ENCODE assay signal across 8 cellular contexts in genomic region chr22:38228873-38229740, GRCh38. TPM values are rescaled to one million over a fixed set of nuclear protein-coding genes. Genes with fewer than 3 reads are reported as not detected.
DNase-seq lines count a peak whose midpoint lies in the region; ATAC-seq lines count a peak whose summit lies in the region.
"Had no signal": no experiment of that assay in that cellular context is flagged by ENCODE, and none has a peak within 500 bp of the region (broad histone marks: within the 10 kb centered on the region; RNA-seq: fewer than 3 reads in every experiment).

No MANE protein-coding gene starts in this region.

- intact Hi-C loops in left cardiac atrium (cut with DNase I): no loop called here

- H3K79me1 ChIP-seq in mesendoderm (ENCODE audit: low read length): no peaks in the 10 kb centered on the region

- no peak overlapping the region for H3K4me2 ChIP-seq in mesendoderm (ENCODE audit: low read length)

- no peaks in the 10 kb centered on the region for H3K9me3 Mint-ChIP-seq in activated CD8-positive, alpha-beta T cell treated with anti-CD3 and anti-CD28 coated beads, Interleukin-2, amount 10 ng/mL, durations not matched to agents 7 days and 5 days (ENCODE audit: insufficient read depth)
- H3K9me3 Mint-ChIP-seq in stimulated activated naive CD8-positive, alpha-beta T cell treated with anti-CD3 and anti-CD28 coated beads, Interleukin-15, amount 100 ng/mL, for 72 hours: no peaks in the 10 kb centered on the region

- no peak overlapping the region for H4K8ac ChIP-seq in mesendoderm (ENCODE audit: low read depth, low read length)

- H3K27ac Mint-ChIP-seq in activated CD8-positive, alpha-beta T cell treated with anti-CD3 and anti-CD28 coated beads, Interleukin-2, amount 10 ng/mL, durations not matched to agents 7 days and 5 days: peak overlapping the region; percentile 48
- peak overlapping the region; percentile 52 to 74 for H3K27ac Mint-ChIP-seq in stimulated activated naive CD8-positive, alpha-beta T cell treated with anti-CD3 and anti-CD28 coated beads, Interleukin-15, amount 100 ng/mL, for 72 hours

- POLR2A ChIA-PET in activated CD8-positive, alpha-beta T cell treated with anti-CD3 and anti-CD28 coated beads, Interleukin-2, amount 10 ng/mL, durations not matched to agents 7 days and 5 days (lab: Charles Lee): interaction anchor here (1.7 kb wide), 1 partner anchor 114 kb away, joined by 4 read pairs; no protein-coding TSS in a partner anchor

- CTCF ChIA-PET in activated CD8-positive, alpha-beta T cell treated with anti-CD3 and anti-CD28 coated beads, Interleukin-2, amount 10 ng/mL, durations not matched to agents 7 days and 5 days (lab: Charles Lee): interaction anchor here (0.7 to 4.5 kb wide), 10 partner anchors 11 to 202 kb away, joined by 3 to 32 read pairs (median 4); partner anchors contain the start of gene BAIAP2L2

- ATAC-seq in activated CD8-positive, alpha-beta T cell treated with anti-CD3 and anti-CD28 coated beads, Interleukin-2, amount 10 ng/mL, durations not matched to agents 7 days and 5 days: no peak
- ATAC-seq in left cardiac atrium: peak in 1 of 2 donors; percentile 60
- ATAC-seq in stimulated activated naive CD8-positive, alpha-beta T cell treated with anti-CD3 and anti-CD28 coated beads, Interleukin-15, amount 100 ng/mL, for 72 hours: no peak

- H2BK15ac ChIP-seq in mesendoderm (replicated peaks; ENCODE audit: low read depth): no peak overlapping the region

- H3K36me3 Mint-ChIP-seq in activated CD8-positive, alpha-beta T cell treated with anti-CD3 and anti-CD28 coated beads, Interleukin-2, amount 10 ng/mL, durations not matched to agents 7 days and 5 days (ENCODE audit: low read depth): peaks cover 10% of the 10 kb centered on the region

- H3K4me1 ChIP-seq in mesendoderm (ENCODE audit: control insufficient read depth, low read depth, low read length): no peaks in the 10 kb centered on the region

- no peak overlapping the region for H3K4ac ChIP-seq in mesendoderm (ENCODE audit: low read depth, low read length)

- peaks cover 13% of the 10 kb centered on the region for H3K4me1 Mint-ChIP-seq in activated CD8-positive, alpha-beta T cell treated with anti-CD3 and anti-CD28 coated beads, Interleukin-2, amount 10 ng/mL, durations not matched to agents 7 days and 5 days (ENCODE audit: low read depth)
- H3K4me1 Mint-ChIP-seq in stimulated activated naive CD8-positive, alpha-beta T cell treated with anti-CD3 and anti-CD28 coated beads, Interleukin-15, amount 100 ng/mL, for 72 hours: peaks cover 5% of the 10 kb centered on the region

- WGBS in mesendoderm (ENCODE audit: extremely low coverage, insufficient coverage, low lambda C conversion rate): no CpG with 5 or more reads among the region's 14 CpGs

- H3K27me3 ChIP-seq in mesendoderm (ENCODE audit: insufficient read depth, low read length, poor library complexity): no peaks in the 10 kb centered on the region

- H3K36me3 ChIP-seq in mesendoderm (ENCODE audit: control insufficient read depth, insufficient read depth, low read length): peaks cover 5% of the 10 kb centered on the region

- H3K27me3 Mint-ChIP-seq in activated CD8-positive, alpha-beta T cell treated with anti-CD3 and anti-CD28 coated beads, Interleukin-2, amount 10 ng/mL, durations not matched to agents 7 days and 5 days (ENCODE audit: low read depth): no peaks in the 10 kb centered on the region
- no peaks in the 10 kb centered on the region for H3K27me3 Mint-ChIP-seq in stimulated activated naive CD8-positive, alpha-beta T cell treated with anti-CD3 and anti-CD28 coated beads, Interleukin-15, amount 100 ng/mL, for 72 hours

- H2BK120ac ChIP-seq in mesendoderm (ENCODE audit: low read depth, low read length): no peak overlapping the region

- DNase-seq in HCEC 1CT: peak; percentile 54
- no peak for DNase-seq in activated CD8-positive, alpha-beta T cell treated with anti-CD3 and anti-CD28 coated beads, Interleukin-2, amount 10 ng/mL, durations not matched to agents 7 days and 5 days
- peak; percentile 68 for DNase-seq in left cardiac atrium
- DNase-seq in stimulated activated naive CD8-positive, alpha-beta T cell treated with anti-CD3 and anti-CD28 coated beads, Interleukin-15, amount 100 ng/mL, for 72 hours: no peak
- no peak for DNase-seq in globus pallidus (ENCODE audit: low spot score)
- no peak for DNase-seq in DMS79 treated with DMSO at 0.1 percent for 48 hours (lab: John Stamatoyannopoulos, UW)
- DNase-seq in mesendoderm: no peak
- DNase-seq: activated CD4-positive, alpha-beta T cell treated with anti-CD3 and anti-CD28 coated beads for 4 hours had no signal

- no peak overlapping the region for H2BK5ac ChIP-seq in mesendoderm (ENCODE audit: low read length)

- no peak overlapping the region for H3K23ac ChIP-seq in mesendoderm (ENCODE audit: low read length)

- no peak overlapping the region for H3K4me3 ChIP-seq in mesendoderm (ENCODE audit: low read length)

- no peak overlapping the region for H2AK5ac ChIP-seq in mesendoderm (ENCODE audit: low read length)

- no peak overlapping the region for H3K18ac ChIP-seq in mesendoderm (ENCODE audit: low read length)

- H3K56ac ChIP-seq in mesendoderm (ENCODE audit: low read length): no peak overlapping the region

- no peak overlapping the region for H3K9ac ChIP-seq in mesendoderm (ENCODE audit: low read length)

- no peak overlapping the region for H3K27ac ChIP-seq in mesendoderm (ENCODE audit: low read depth, low read length)

- H4K5ac ChIP-seq in mesendoderm (ENCODE audit: low read length): no peak overlapping the region

- no peaks in the 10 kb centered on the region for H3K79me2 ChIP-seq in mesendoderm (ENCODE audit: control insufficient read depth, insufficient read depth, low read length)

- no peak overlapping the region for H3K4me3 Mint-ChIP-seq in activated CD8-positive, alpha-beta T cell treated with anti-CD3 and anti-CD28 coated beads, Interleukin-2, amount 10 ng/mL, durations not matched to agents 7 days and 5 days
- no peak overlapping the region for H3K4me3 Mint-ChIP-seq in stimulated activated naive CD8-positive, alpha-beta T cell treated with anti-CD3 and anti-CD28 coated beads, Interleukin-15, amount 100 ng/mL, for 72 hours

RNA-seq across cellular contexts. Expression of gene MAFF, which starts 27.3 kb away (rescaled TPM):
- total RNA-seq in activated CD8-positive, alpha-beta T cell treated with anti-CD3 and anti-CD28 coated beads, Interleukin-2, amount 10 ng/mL, durations not matched to agents 7 days and 5 days: 1 to 10 TPM; 6.8 to 9.1 TPM
- 10 to 100 TPM in 1 of 2 donors, 1 to 10 TPM in 1; 9.4 to 27.8 TPM for total RNA-seq in left cardiac atrium
- 6.2 TPM for polyA plus RNA-seq in mesendoderm (2013, experiment 1 of 2)
- polyA plus RNA-seq in mesendoderm (2013, experiment 2 of 2): 6.4 TPM

RNA-seq across cellular contexts. Expression of gene TMEM184B, which starts 43.7 kb away (rescaled TPM):
- total RNA-seq in activated CD8-positive, alpha-beta T cell treated with anti-CD3 and anti-CD28 coated beads, Interleukin-2, amount 10 ng/mL, durations not matched to agents 7 days and 5 days: 10 to 100 TPM; 30.8 to 31.4 TPM
- 10 to 100 TPM; 47.2 to 60.3 TPM for total RNA-seq in left cardiac atrium
- polyA plus RNA-seq in mesendoderm (2013, experiment 1 of 2): 33.7 TPM
- polyA plus RNA-seq in mesendoderm (2013, experiment 2 of 2): 35.3 TPM

RNA-seq across cellular contexts. Expression of gene PLA2G6, which starts 47.5 kb away (rescaled TPM):
- 10 to 100 TPM; 39.8 to 43.1 TPM for total RNA-seq in activated CD8-positive, alpha-beta T cell treated with anti-CD3 and anti-CD28 coated beads, Interleukin-2, amount 10 ng/mL, durations not matched to agents 7 days and 5 days
- 10 to 100 TPM; 14.3 to 21.1 TPM for total RNA-seq in left cardiac atrium
- polyA plus RNA-seq in mesendoderm (2013, experiment 1 of 2): 2.4 TPM
- 2.4 TPM for polyA plus RNA-seq in mesendoderm (2013, experiment 2 of 2)

Comparison
In these comparisons a context has a peak if more than half of its experiments do, and no peak if none do; other contexts are left out.
1. DNase-seq: peak in HCEC 1CT (single experiment) and left cardiac atrium (single experiment); none in activated CD8-positive, alpha-beta T cell treated with anti-CD3 and anti-CD28 coated beads, Interleukin-2, amount 10 ng/mL, durations not matched to agents 7 days and 5 days (single experiment), stimulated activated naive CD8-positive, alpha-beta T cell treated with anti-CD3 and anti-CD28 coated beads, Interleukin-15, amount 100 ng/mL, for 72 hours (0 of 2), globus pallidus (single experiment), DMS79 treated with DMSO at 0.1 percent for 48 hours (single experiment) and mesendoderm (single experiment).